28 cellular contexts compared by ENCODE assay signal in the genomic region with DNA sequence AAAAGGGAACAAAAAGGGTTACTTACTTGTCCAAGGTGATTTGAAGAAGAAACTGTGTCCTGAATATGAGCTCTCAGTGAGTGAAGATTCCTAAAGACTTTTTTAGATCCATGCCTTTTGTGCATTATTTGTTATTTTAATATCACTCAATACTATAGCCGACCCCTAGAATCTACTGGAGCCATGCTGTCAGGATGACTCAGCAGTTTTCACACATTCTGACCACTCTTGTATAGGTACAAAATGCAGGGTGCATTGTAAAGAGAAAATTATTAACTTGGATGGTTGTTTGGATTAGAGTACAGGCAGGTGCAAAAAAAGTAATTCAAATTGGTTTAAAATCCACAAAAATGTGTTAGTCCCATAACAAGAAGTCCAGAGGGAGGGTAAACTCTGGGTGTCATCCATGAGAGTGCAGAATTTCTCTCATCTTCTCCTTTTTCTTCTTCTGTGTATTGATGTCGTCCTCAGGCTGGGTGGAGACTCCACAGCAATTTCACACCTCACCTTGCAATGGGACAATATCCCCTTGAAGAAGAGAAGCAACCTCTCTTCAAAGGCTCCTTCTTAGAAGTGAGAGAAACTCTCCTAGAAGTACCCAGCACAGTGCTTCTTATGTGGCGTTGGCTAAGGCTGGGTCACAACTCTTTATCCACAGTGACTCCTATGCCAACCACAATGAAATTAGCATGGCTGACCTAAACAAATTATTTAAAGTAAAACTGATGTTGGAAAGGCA.
"Had no signal": no experiment of that assay in that cellular context is flagged by ENCODE, and none has a peak within 500 bp of the region (broad histone marks: within the 10 kb centered on the region; RNA-seq: fewer than 3 reads in every experiment).

No MANE protein-coding gene starts in this region.

- H3K9me3 ChIP-seq: ascending aorta, body of pancreas, Peyer's patch, SJCRH30, SK-N-SH had no signal

- H3K27ac ChIP-seq: ascending aorta, body of pancreas, coronary artery, KMS-11, Peyer's patch, RWPE1, SJCRH30 had no signal

- H3K4me2 ChIP-seq: KMS-11, SK-N-SH had no signal

- H3K4me1 Mint-ChIP-seq: activated naive CD8-positive, alpha-beta T cell treated with anti-CD3 and anti-CD28 coated beads, Interleukin-2, amount 50 U/mL, for 24 hours; activated T-helper 17 cell treated with anti-CD3 and anti-CD28 coated beads, Interleukin-2, amount 50 U/mL, for 72 hours; WTC11 had no signal

- FAIRE-seq: bronchial epithelial cell had no signal

- H3K9ac ChIP-seq: KMS-11, SK-N-SH had no signal

- H3K4me3 ChIP-seq: ascending aorta, body of pancreas, coronary artery, Peyer's patch, SJCRH30 had no signal

- DNase-seq: activated CD4-positive, CD25-positive, alpha-beta regulatory T cell treated with anti-CD3 and anti-CD28 coated beads, Interleukin-2, amount 50 U/mL, for 72 hours; activated gamma-delta T cell; activated naive CD4-positive, alpha-beta T cell treated with anti-CD3 and anti-CD28 coated beads for 36 hours; activated naive CD8-positive, alpha-beta T cell treated with anti-CD3 and anti-CD28 coated beads, Interleukin-2, amount 50 U/mL, for 24 hours; activated T-cell treated with anti-CD3 and anti-CD28 coated beads for 4 hours; activated T-cell treated with anti-CD3 and anti-CD28 coated beads, Interleukin-2, amount 50 U/mL, for 48 hours; amniotic stem cell; body of pancreas; central memory CD4-positive, alpha-beta T cell; NCI-H1092; NCI-H1417; NCI-H2029 treated with DMSO at 0.1 percent for 48 hours; NCI-H345; NCI-H510A; NCI-H526 treated with DMSO at 0.1 percent for 48 hours; NCI-H82; Peyer's patch; Right ventricle myocardium superior; SJCRH30; SK-N-SH had no signal

- H3K27ac Mint-ChIP-seq: activated naive CD4-positive, alpha-beta T cell treated with anti-CD3 and anti-CD28 coated beads for 36 hours; activated naive CD8-positive, alpha-beta T cell treated with anti-CD3 and anti-CD28 coated beads, Interleukin-2, amount 50 U/mL, for 24 hours; activated T-helper 17 cell treated with anti-CD3 and anti-CD28 coated beads, Interleukin-2, amount 50 U/mL, for 72 hours; T-helper 2 cell treated with Interferon-gamma antibody and Interleukin-4, amounts not matched to agents 5 μg/mL and 100 μg/mL, for 36 hours; WTC11 had no signal

- H3K27me3 Mint-ChIP-seq: activated T-helper 17 cell treated with anti-CD3 and anti-CD28 coated beads, Interleukin-2, amount 50 U/mL, for 72 hours had no signal

- H3K27me3 ChIP-seq: ascending aorta, body of pancreas, Peyer's patch, SJCRH30 had no signal

- ATAC-seq: activated naive CD8-positive, alpha-beta T cell treated with anti-CD3 and anti-CD28 coated beads, Interleukin-2, amount 50 U/mL, for 24 hours; activated T-helper 17 cell treated with anti-CD3 and anti-CD28 coated beads, Interleukin-2, amount 50 U/mL, for 72 hours; body of pancreas; WTC11 had no signal

- H3K4me3 Mint-ChIP-seq: activated naive CD4-positive, alpha-beta T cell treated with anti-CD3 and anti-CD28 coated beads for 36 hours; activated naive CD8-positive, alpha-beta T cell treated with anti-CD3 and anti-CD28 coated beads, Interleukin-2, amount 50 U/mL, for 24 hours; activated T-helper 17 cell treated with anti-CD3 and anti-CD28 coated beads, Interleukin-2, amount 50 U/mL, for 72 hours; T-helper 2 cell treated with Interferon-gamma antibody and Interleukin-4, amounts not matched to agents 5 μg/mL and 100 μg/mL, for 36 hours; WTC11 had no signal

- H3K9me3 Mint-ChIP-seq: activated naive CD4-positive, alpha-beta T cell treated with anti-CD3 and anti-CD28 coated beads for 36 hours; activated T-helper 17 cell treated with anti-CD3 and anti-CD28 coated beads, Interleukin-2, amount 50 U/mL, for 72 hours; T-helper 2 cell treated with Interferon-gamma antibody and Interleukin-4, amounts not matched to agents 5 μg/mL and 100 μg/mL, for 36 hours had no signal

- H3K36me3 Mint-ChIP-seq: WTC11 had no signal

- H3K4me1 ChIP-seq: ascending aorta, body of pancreas, Peyer's patch, SJCRH30 had no signal

- H3K36me3 ChIP-seq: ascending aorta, Peyer's patch, SJCRH30 had no signal
